23 cellular contexts compared by ENCODE assay signal in genomic region chr20:24653306-24653705, GRCh38.
DNase-seq lines count a peak whose midpoint lies in the region; ATAC-seq, FAIRE-seq and TF ChIP-seq lines count a peak whose summit lies in the region.
"Had no signal": no experiment of that assay in that cellular context is flagged by ENCODE, and none has a peak within 500 bp of the region (broad histone marks: within the 10 kb centered on the region; RNA-seq: fewer than 3 reads in every experiment).

No MANE protein-coding gene starts in this region.

- H2AK9ac ChIP-seq in IMR-90 (replicated peaks; ENCODE audit: low read depth, low read length, poor library complexity): no peak overlapping the region

- H3K56ac ChIP-seq in IMR-90 (ENCODE audit: extremely low read depth, insufficient read depth, low read length): no peak overlapping the region

- TF ChIP-seq EP300 in transverse colon (IDR thresholded peaks at IDR 0.05; ENCODE audit: low read depth): no peak

- no peak for FAIRE-seq in astrocyte (lab: Jason Lieb, UNC)
- FAIRE-seq: GM12892, pancreas, TTC549 had no signal

- H3K9ac ChIP-seq in IMR-90 (ENCODE audit: low read depth, low read length) (no peak overlapping the region), astrocyte (ENCODE audit: low read length) (no peak overlapping the region)

- H3K4ac ChIP-seq in IMR-90 (ENCODE audit: low read depth, low read length): peak overlapping the region; percentile 72

- peak overlapping the region; percentile 73 for H2BK120ac ChIP-seq in IMR-90 (ENCODE audit: low read depth, low read length)

- H3F3A ChIP-seq in GM23338 (replicated peaks; ENCODE audit: low read depth): no peaks in the 10 kb centered on the region

- H2AK5ac ChIP-seq in IMR-90 (ENCODE audit: low read depth, low read length): peak overlapping the region; percentile 78

- no peaks in the 10 kb centered on the region for H3K9me2 ChIP-seq in GM23338 (ENCODE audit: insufficient read depth)

- POLR2A ChIA-PET in IMR-90 (lab: Charles Lee; ENCODE audit: unreplicated experiment): no interaction called here

- H3K36me3 ChIP-seq in IMR-90 (ENCODE audit: control insufficient read depth, insufficient read depth, low read length): no peaks in the 10 kb centered on the region
- no peaks in the 10 kb centered on the region for H3K36me3 ChIP-seq in astrocyte (ENCODE audit: insufficient read depth, low read length)
- H3K36me3 ChIP-seq in transverse colon: no peaks in the 10 kb centered on the region
- no peaks in the 10 kb centered on the region for H3K36me3 ChIP-seq in GM23338 (ENCODE audit: insufficient read depth)
- no peaks in the 10 kb centered on the region for H3K36me3 ChIP-seq in right atrium auricular region
- H3K36me3 ChIP-seq: BE2C, pancreas, Peyer's patch had no signal

- no peaks in the 10 kb centered on the region for H3K27me3 ChIP-seq in IMR-90 (ENCODE audit: control insufficient read depth, insufficient read depth, low read length)
- H3K27me3 ChIP-seq in astrocyte (ENCODE audit: insufficient read depth, low read length): no peaks in the 10 kb centered on the region
- no peaks in the 10 kb centered on the region for H3K27me3 ChIP-seq in transverse colon
- H3K27me3 ChIP-seq in GM23338 (ENCODE audit: insufficient read depth): no peaks in the 10 kb centered on the region
- no peaks in the 10 kb centered on the region for H3K27me3 ChIP-seq in right atrium auricular region
- H3K27me3 ChIP-seq: BE2C, pancreas, Peyer's patch had no signal

- TF ChIP-seq CTCF in IMR-90 (conservative IDR thresholded peaks at IDR 0.05; ENCODE audit: low read depth, low read length) (no peak), astrocyte (IDR thresholded peaks at IDR 0.05; ENCODE audit: insufficient read depth, low read depth, low read length) (no peak), transverse colon (IDR thresholded peaks at IDR 0.05) (no peak), GM23338 (conservative IDR thresholded peaks at IDR 0.05; ENCODE audit: low read depth in 2 of 2) (no peak), right atrium auricular region (IDR thresholded peaks at IDR 0.05) (no peak)

- peaks cover 19% of the 10 kb centered on the region; the same call in 1 of the 2 replicates for H3K9me1 ChIP-seq in IMR-90 (ENCODE audit: insufficient read depth, low read length)

- H3K27me3 Mint-ChIP-seq in astrocyte (ENCODE audit: low read depth, unreplicated experiment): no peaks in the 10 kb centered on the region
- H3K27me3 Mint-ChIP-seq in GM23338 (ENCODE audit: insufficient read depth, low read depth, poor library complexity): no peaks in the 10 kb centered on the region

- H3K4me3 Mint-ChIP-seq in astrocyte (ENCODE audit: unreplicated experiment): no peak overlapping the region
- H3K4me3 Mint-ChIP-seq in GM23338: no peak overlapping the region

- intact Hi-C loops in IMR-90 (cut with micrococcal nuclease): no loop called here
- intact Hi-C loops in transverse colon (cut with DNase I; ENCODE audit: low total_unique reads): no loop called here

- H3K9me3 Mint-ChIP-seq in astrocyte (ENCODE audit: unreplicated experiment) (peaks cover 2% of the 10 kb centered on the region), GM23338 (no peaks in the 10 kb centered on the region)
- H3K9me3 Mint-ChIP-seq: activated naive CD4-positive, alpha-beta T cell treated with anti-CD3 and anti-CD28 coated beads, Interleukin-2, amount 50 U/mL, for 72 hours had no signal

- peak overlapping the region in 1 of 2 experiments; percentile 41; a peak in 3 of 4 replicates for H4K8ac ChIP-seq in IMR-90 (ENCODE audit: low read depth in 2 of 2, low read length in 2 of 2)

- H3K79me2 ChIP-seq in astrocyte (ENCODE audit: insufficient read depth, low read length) (no peaks in the 10 kb centered on the region), GM23338 (replicated peaks; ENCODE audit: insufficient read depth) (no peaks in the 10 kb centered on the region)

- peaks cover 3% of the 10 kb centered on the region for H3K36me3 Mint-ChIP-seq in astrocyte (ENCODE audit: low read depth, unreplicated experiment)
- no peaks in the 10 kb centered on the region; the same call in 2 of the 3 replicates for H3K36me3 Mint-ChIP-seq in GM23338 (ENCODE audit: low read depth)
- H3K36me3 Mint-ChIP-seq: activated naive CD4-positive, alpha-beta T cell treated with anti-CD3 and anti-CD28 coated beads, Interleukin-2, amount 50 U/mL, for 72 hours had no signal

- H3K4me1 ChIP-seq in IMR-90 (ENCODE audit: control insufficient read depth, insufficient read depth, low read length) (peaks cover 22% of the 10 kb centered on the region), astrocyte (ENCODE audit: insufficient read depth, low read length) (peaks cover 46% of the 10 kb centered on the region), transverse colon (no peaks in the 10 kb centered on the region), GM23338 (ENCODE audit: insufficient read depth) (no peaks in the 10 kb centered on the region), right atrium auricular region (peaks cover 0 to 6% of the 10 kb centered on the region in 2 donors)
- H3K4me1 ChIP-seq: BE2C, pancreas, Peyer's patch had no signal

- H4K91ac ChIP-seq in IMR-90 (ENCODE audit: insufficient read depth, low read depth, low read length): peak overlapping the region; percentile 41; the same call in 1 of the 2 replicates

- H2BK15ac ChIP-seq in IMR-90 (ENCODE audit: low read depth, low read length): peak overlapping the region; percentile 76; the same call in 2 of the 3 replicates

- no peak for ATAC-seq in IMR-90 (ENCODE audit: low read depth)
- ATAC-seq in GM23338: no peak
- ATAC-seq: activated naive CD4-positive, alpha-beta T cell treated with anti-CD3 and anti-CD28 coated beads, Interleukin-2, amount 50 U/mL, for 72 hours; left ventricle myocardium superior had no signal

- H4K20me1 ChIP-seq in IMR-90 (ENCODE audit: insufficient read depth, low read length) (peaks cover 4% of the 10 kb centered on the region; the same call in 1 of the 2 replicates), astrocyte (ENCODE audit: insufficient read depth, low read length) (no peaks in the 10 kb centered on the region), GM23338 (replicated peaks; ENCODE audit: insufficient read depth) (no peaks in the 10 kb centered on the region)

- in situ Hi-C loops in Caki2 (cut with HindIII; ENCODE audit: low pct_unique_long_range_greater_than_20kb, low sequenced_read_pairs): no loop called here
- in situ Hi-C loops in IMR-90 (cut with MboI; ENCODE audit: low sequenced_read_pairs): no loop called here
- in situ Hi-C loops in transverse colon (cut with MboI; ENCODE audit: low pct_ligation_motif_present in 1 of 4, low pct_unique_long_range_greater_than_20kb in 1 of 4, low sequenced_read_pairs in 3 of 4): no loop called here

- H3K27ac ChIP-seq in IMR-90 (ENCODE audit: insufficient read depth, low read length): no peak overlapping the region
- H3K27ac ChIP-seq in astrocyte (ENCODE audit: low read depth, low read length): no peak overlapping the region
- no peak overlapping the region for H3K27ac ChIP-seq in transverse colon
- no peak overlapping the region for H3K27ac ChIP-seq in GM23338 (ENCODE audit: low read depth)
- no peak overlapping the region for H3K27ac ChIP-seq in right atrium auricular region
- H3K27ac ChIP-seq: epithelial cell of prostate, pancreas, Peyer's patch, skin epidermis had no signal

- H3K23ac ChIP-seq in IMR-90 (ENCODE audit: low read depth, low read length): no peak overlapping the region

- H2BK20ac ChIP-seq in IMR-90 (ENCODE audit: low read depth, low read length): peak overlapping the region; percentile 80

- DNase-seq in Caki2 (ENCODE audit: low read depth) (peak; percentile 26), IMR-90 (peak; percentile 27), astrocyte (ENCODE audit: low read depth) (no peak), mucosa of gallbladder (ENCODE audit: low spot score) (peak; percentile 50), transverse colon (no peak), GM23338 (ENCODE audit: low spot score) (no peak), right atrium auricular region (ENCODE audit: low spot score) (no peak)
- DNase-seq in activated CD4-positive, alpha-beta T cell treated with anti-CD3 and anti-CD28 coated beads, Interleukin-2, amount 50 U/mL, for 48 hours: no peak
- DNase-seq: BE2C, Calu3, dermis blood vessel endothelial cell, foreskin melanocyte, Kasumi-1, left ventricle myocardium superior, NCI-H146, pancreas, SW 1271 had no signal

- TF ChIP-seq POLR2A in IMR-90 (IDR thresholded peaks at IDR 0.05; ENCODE audit: low read depth, low read length) (no peak), transverse colon (IDR thresholded peaks at IDR 0.05) (no peak)

- H3K18ac ChIP-seq in IMR-90 (ENCODE audit: low read depth, low read length): 0 out of 2 replicates have a peak overlapping the region, but pooled peaks have one; percentile 6

- BruUV-seq in IMR-90 (replicated peaks; lab: Mats Ljungman, UMichigan): no TSS peak

- H3K14ac ChIP-seq in IMR-90 (replicated peaks; ENCODE audit: low read depth, low read length): 0 out of 2 replicates have a peak overlapping the region, but pooled peaks have one; percentile 21

- dilution Hi-C loops in IMR-90 (cut with HindIII; ENCODE audit: low sequenced_read_pairs, unreplicated experiment): no loop called here

- H3K79me1 ChIP-seq in IMR-90 (ENCODE audit: low read depth in 1 of 2, low read length in 2 of 2): no peaks in the 10 kb centered on the region

- no peaks in the 10 kb centered on the region for H3K9me3 ChIP-seq in IMR-90 (ENCODE audit: control insufficient read depth, insufficient read depth, low read length)
- no peaks in the 10 kb centered on the region for H3K9me3 ChIP-seq in astrocyte (ENCODE audit: insufficient read depth, low read depth, low read length)
- H3K9me3 ChIP-seq in transverse colon: no peaks in the 10 kb centered on the region
- H3K9me3 ChIP-seq in right atrium auricular region: no peaks in the 10 kb centered on the region
- H3K9me3 ChIP-seq: BE2C, pancreas, Peyer's patch had no signal

- H3K4me3 ChIP-seq in IMR-90 (ENCODE audit: insufficient read depth, low read depth, low read length): no peak overlapping the region
- H3K4me3 ChIP-seq in astrocyte (ENCODE audit: insufficient read depth, low read depth, low read length): no peak overlapping the region
- H3K4me3 ChIP-seq in transverse colon: no peak overlapping the region
- no peak overlapping the region for H3K4me3 ChIP-seq in GM23338
- no peak overlapping the region for H3K4me3 ChIP-seq in right atrium auricular region
- H3K4me3 ChIP-seq: pancreas, Peyer's patch, skin epidermis had no signal

- no peak overlapping the region for H4K5ac ChIP-seq in IMR-90 (ENCODE audit: low read depth, low read length)

- H2BK5ac ChIP-seq in IMR-90 (ENCODE audit: low read depth, low read length, poor library complexity, severe bottlenecking): no peak overlapping the region

- H2AFZ ChIP-seq in IMR-90 (replicated peaks; ENCODE audit: low read length, poor library complexity) (peak overlapping the region; percentile 69), astrocyte (ENCODE audit: low read depth, low read length) (no peak overlapping the region), GM23338 (no peak overlapping the region)

- TF ChIP-seq RAD21 in IMR-90 (IDR thresholded peaks at IDR 0.05; ENCODE audit: low read length): no peak

- CTCF ChIA-PET in IMR-90 (lab: Yijun Ruan, JAX): interaction anchor here (0.7 kb wide), 1 partner anchor 519 kb away, joined by 3 read pairs; no protein-coding TSS in a partner anchor

- H3K4me1 Mint-ChIP-seq in astrocyte (ENCODE audit: low read depth, unreplicated experiment) (peaks cover 46% of the 10 kb centered on the region), GM23338 (no peaks in the 10 kb centered on the region; the same call in 1 of the 3 replicates)

- WGBS in IMR-90 (ENCODE audit: extremely low coverage in 2 of 2, insufficient read length in 1 of 2), 2 experiments: 79% methylated on average over 4 of the region's 5 CpGs; no CpG with 5 or more reads in 1 of the 2 experiments
- 65% methylated on average over 5 of the region's 5 CpGs; no CpG with 5 or more reads in 1 of the 2 donors for WGBS in transverse colon (ENCODE audit: low coverage in 1 of 2), 2 donors

- H3K27ac Mint-ChIP-seq in astrocyte (ENCODE audit: unreplicated experiment) (peak overlapping the region; percentile 68), GM23338 (no peak overlapping the region)
- H3K27ac Mint-ChIP-seq: activated naive CD4-positive, alpha-beta T cell treated with anti-CD3 and anti-CD28 coated beads, Interleukin-2, amount 50 U/mL, for 72 hours had no signal

- no peak overlapping the region for H3K4me2 ChIP-seq in IMR-90 (ENCODE audit: low read depth, low read length)
- H3K4me2 ChIP-seq in astrocyte (ENCODE audit: low read length): peak overlapping the region; percentile 1
- no peak overlapping the region for H3K4me2 ChIP-seq in GM23338

Comparison
In these comparisons a context has a peak if more than half of its experiments do, and no peak if none do; other contexts are left out.
1. DNase-seq: peak in Caki2 (single experiment), IMR-90 (single experiment) and mucosa of gallbladder (single experiment); none in astrocyte (single experiment), transverse colon (single experiment), activated CD4-positive, alpha-beta T cell treated with anti-CD3 and anti-CD28 coated beads, Interleukin-2, amount 50 U/mL, for 48 hours (0 of 2), GM23338 (single experiment) and right atrium auricular region (single experiment).